9 cellular contexts compared by ENCODE assay signal in genomic region chr5:65961644-65962043, GRCh38. TPM values are rescaled to one million over a fixed set of nuclear protein-coding genes. Genes with fewer than 3 reads are reported as not detected.
A peak's percentile ranks its signal among the peaks of the same experiment; 100 is the strongest.
DNase-seq lines count a peak whose midpoint lies in the region; ATAC-seq lines count a peak whose summit lies in the region.
"Had no signal": no experiment of that assay in that cellular context is flagged by ENCODE, and none has a peak within 500 bp of the region (broad histone marks: within the 10 kb centered on the region; RNA-seq: fewer than 3 reads in every experiment).

No MANE protein-coding gene starts in this region.

- peak overlapping the region; percentile 10 for H3K4me2 ChIP-seq in skeletal muscle satellite cell (ENCODE audit: low read length)

- intact Hi-C loops in activated CD4-positive, alpha-beta T cell treated with anti-CD3 and anti-CD28 coated beads for 36 hours (cut with DNase I, micrococcal nuclease), result loop anchor here (1.0 to 5.0 kb wide), 2 partner anchors 34 to 35 kb away; partner anchors contain the start of gene ERBIN (in 2 of the 2)

- peak; percentile 95 for ATAC-seq in activated CD4-positive, alpha-beta T cell treated with anti-CD3 and anti-CD28 coated beads for 36 hours
- peak; percentile 83 for ATAC-seq in HG02852 (IDR thresholded peaks at IDR 0.05; ENCODE audit: unreplicated experiment)

- peak overlapping the region; percentile 68 for H3K27ac Mint-ChIP-seq in activated CD4-positive, alpha-beta T cell treated with anti-CD3 and anti-CD28 coated beads for 36 hours
- H3K27ac Mint-ChIP-seq in activated CD4-positive, alpha-beta T cell treated with anti-CD3 and anti-CD28 coated beads, Interleukin-2, amount 10 ng/mL, durations not matched to agents 7 days and 5 days, result no peak overlapping the region
- peak overlapping the region; percentile 22 for H3K27ac Mint-ChIP-seq in activated naive CD8-positive, alpha-beta T cell

- H3K9me3 ChIP-seq in skeletal muscle satellite cell (replicated peaks; ENCODE audit: low read length), result no peaks in the 10 kb centered on the region

- no peak overlapping the region for H3K9ac ChIP-seq in skeletal muscle satellite cell (ENCODE audit: low read depth, low read length)

- peaks cover 3% of the 10 kb centered on the region for H3K9me3 Mint-ChIP-seq in activated CD4-positive, alpha-beta T cell treated with anti-CD3 and anti-CD28 coated beads for 36 hours (ENCODE audit: low read depth)
- no peaks in the 10 kb centered on the region for H3K9me3 Mint-ChIP-seq in activated CD4-positive, alpha-beta T cell treated with anti-CD3 and anti-CD28 coated beads, Interleukin-2, amount 10 ng/mL, durations not matched to agents 7 days and 5 days
- no peaks in the 10 kb centered on the region for H3K9me3 Mint-ChIP-seq in activated naive CD8-positive, alpha-beta T cell (ENCODE audit: low read depth)

- H3K36me3 ChIP-seq in skeletal muscle satellite cell (ENCODE audit: insufficient read depth, low read length), result peaks cover 2% of the 10 kb centered on the region

- peaks cover 13% of the 10 kb centered on the region for H3K36me3 Mint-ChIP-seq in activated CD4-positive, alpha-beta T cell treated with anti-CD3 and anti-CD28 coated beads for 36 hours (ENCODE audit: low read depth)
- H3K36me3 Mint-ChIP-seq in activated CD4-positive, alpha-beta T cell treated with anti-CD3 and anti-CD28 coated beads, Interleukin-2, amount 10 ng/mL, durations not matched to agents 7 days and 5 days (ENCODE audit: low read depth), result peaks cover 29% of the 10 kb centered on the region
- peaks cover 7% of the 10 kb centered on the region for H3K36me3 Mint-ChIP-seq in activated naive CD8-positive, alpha-beta T cell

- CTCF ChIA-PET in activated CD4-positive, alpha-beta T cell treated with anti-CD3 and anti-CD28 coated beads for 36 hours (lab: Charles Lee), result interaction anchor here (0.6 to 0.8 kb wide), 2 partner anchors 8 to 41 kb away, joined by 3 to 4 read pairs; no protein-coding TSS in a partner anchor
- CTCF ChIA-PET in activated CD4-positive, alpha-beta T cell treated with anti-CD3 and anti-CD28 coated beads, Interleukin-2, amount 10 ng/mL, durations not matched to agents 7 days and 5 days (lab: Charles Lee), result no interaction called here

- no peaks in the 10 kb centered on the region for H3K27me3 ChIP-seq in skeletal muscle satellite cell (ENCODE audit: control insufficient read depth, insufficient read depth, low read length)

- DNase-seq in activated CD4-positive, alpha-beta T cell treated with anti-CD3 and anti-CD28 coated beads for 36 hours, result peak; percentile 28
- DNase-seq in activated CD4-positive, alpha-beta T cell treated with anti-CD3 and anti-CD28 coated beads, Interleukin-2, amount 10 ng/mL, durations not matched to agents 7 days and 5 days, result no peak
- DNase-seq in NCI-H345 treated with DMSO at 0.1 percent for 48 hours (lab: John Stamatoyannopoulos, UW; ENCODE audit: unreplicated experiment) (no peak), SKM-1 treated with dmso at 0.1 percent for 144 hours (lab: John Stamatoyannopoulos, UW; ENCODE audit: unreplicated experiment) (no peak), epidermal melanocyte (ENCODE audit: insufficient read length, low spot score) (no peak)
- DNase-seq: naive B cell had no signal

- POLR2A ChIA-PET in activated CD4-positive, alpha-beta T cell treated with anti-CD3 and anti-CD28 coated beads for 36 hours (lab: Charles Lee), result interaction anchor here (0.5 to 0.6 kb wide), 2 partner anchors 20 to 122 kb away, joined by 3 to 5 read pairs; no protein-coding TSS in a partner anchor
- POLR2A ChIA-PET in activated CD4-positive, alpha-beta T cell treated with anti-CD3 and anti-CD28 coated beads, Interleukin-2, amount 10 ng/mL, durations not matched to agents 7 days and 5 days (lab: Charles Lee), result no interaction called here

- peaks cover 39% of the 10 kb centered on the region for H3K4me1 ChIP-seq in skeletal muscle satellite cell (ENCODE audit: control insufficient read depth, insufficient read depth, low read length)

- no peak overlapping the region for H3K4me3 Mint-ChIP-seq in activated CD4-positive, alpha-beta T cell treated with anti-CD3 and anti-CD28 coated beads for 36 hours
- H3K4me3 Mint-ChIP-seq in activated CD4-positive, alpha-beta T cell treated with anti-CD3 and anti-CD28 coated beads, Interleukin-2, amount 10 ng/mL, durations not matched to agents 7 days and 5 days, result no peak overlapping the region
- H3K4me3 Mint-ChIP-seq in activated naive CD8-positive, alpha-beta T cell, result peak overlapping the region; percentile 17
- H3K4me3 Mint-ChIP-seq: naive B cell had no signal

- no peak overlapping the region for H3K4me3 ChIP-seq in skeletal muscle satellite cell (ENCODE audit: low read length)

- peaks cover 64% of the 10 kb centered on the region for H3K4me1 Mint-ChIP-seq in activated CD4-positive, alpha-beta T cell treated with anti-CD3 and anti-CD28 coated beads for 36 hours
- peaks cover 24% of the 10 kb centered on the region for H3K4me1 Mint-ChIP-seq in activated CD4-positive, alpha-beta T cell treated with anti-CD3 and anti-CD28 coated beads, Interleukin-2, amount 10 ng/mL, durations not matched to agents 7 days and 5 days
- peaks cover 65% of the 10 kb centered on the region for H3K4me1 Mint-ChIP-seq in activated naive CD8-positive, alpha-beta T cell (ENCODE audit: low read depth)

- H3K27me3 Mint-ChIP-seq in activated CD4-positive, alpha-beta T cell treated with anti-CD3 and anti-CD28 coated beads for 36 hours, result no peaks in the 10 kb centered on the region
- no peaks in the 10 kb centered on the region for H3K27me3 Mint-ChIP-seq in activated CD4-positive, alpha-beta T cell treated with anti-CD3 and anti-CD28 coated beads, Interleukin-2, amount 10 ng/mL, durations not matched to agents 7 days and 5 days
- H3K27me3 Mint-ChIP-seq in activated naive CD8-positive, alpha-beta T cell, result no peaks in the 10 kb centered on the region
- H3K27me3 Mint-ChIP-seq: naive B cell had no signal

RNA-seq across cellular contexts. Expression of gene ERBIN, which starts 35.3 kb away (rescaled TPM):
- total RNA-seq in activated CD4-positive, alpha-beta T cell treated with anti-CD3 and anti-CD28 coated beads for 36 hours, result 10 to 100 TPM; 44.8 to 52.3 TPM
- 10 to 100 TPM; 61.6 to 70.2 TPM for total RNA-seq in activated CD4-positive, alpha-beta T cell treated with anti-CD3 and anti-CD28 coated beads, Interleukin-2, amount 10 ng/mL, durations not matched to agents 7 days and 5 days
- total RNA-seq in skeletal muscle satellite cell (2012; rRNA removed), result 37.8 and 55.3 TPM in 2 replicates
